9 cellular contexts compared by ENCODE assay signal in the genomic region with DNA sequence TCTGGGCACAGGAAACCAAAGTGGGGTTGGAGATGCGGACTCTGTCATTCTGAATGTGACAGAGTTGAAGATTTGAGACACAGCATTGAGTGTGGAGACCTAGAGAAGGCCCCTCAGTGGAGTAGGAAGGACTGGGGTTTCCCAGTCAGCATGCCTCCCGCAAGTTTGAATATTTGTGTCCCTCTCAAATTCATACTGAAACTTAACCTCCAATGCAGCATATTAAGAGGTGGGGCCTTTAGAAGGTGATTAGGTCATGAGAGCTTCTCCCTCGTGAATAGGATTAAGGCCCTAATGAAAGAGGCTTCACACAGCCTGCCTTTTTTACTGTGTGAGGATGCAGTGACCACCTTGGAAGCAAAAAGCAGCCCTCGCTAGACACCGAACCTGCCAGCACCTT. TPM values are rescaled to one million over a fixed set of nuclear protein-coding genes. Genes with fewer than 3 reads are reported as not detected.
DNase-seq lines count a peak whose midpoint lies in the region; ATAC-seq and TF ChIP-seq lines count a peak whose summit lies in the region.
"Had no signal": no experiment of that assay in that cellular context is flagged by ENCODE, and none has a peak within 500 bp of the region (broad histone marks: within the 10 kb centered on the region; RNA-seq: fewer than 3 reads in every experiment).

No MANE protein-coding gene starts in this region.

- peak; percentile 82 for DNase-seq in GM13976 (ENCODE audit: low spot score)
- no peak for DNase-seq in BE2C
- no peak for DNase-seq in Kasumi-1 (lab: John Stamatoyannopoulos, UW)
- no peak for DNase-seq in hepatic stellate cell (ENCODE audit: low spot score)
- DNase-seq: CD8-positive, alpha-beta memory T cell; NCI-H226; stimulated activated CD4-positive, alpha-beta T cell treated with anti-CD3 and anti-CD28 coated beads, Interleukin-2, amount 100 ng/mL, for 24 hours had no signal

- no peaks in the 10 kb centered on the region; the same call in 1 of the 2 replicates for H3K36me3 ChIP-seq in BE2C

- ATAC-seq in GM21360 (IDR thresholded peaks at IDR 0.05; ENCODE audit: unreplicated experiment) (peak; percentile 70), HG03432 (IDR thresholded peaks at IDR 0.05; ENCODE audit: unreplicated experiment) (peak; percentile 77)

- H3K4me1 ChIP-seq in BE2C, result no peaks in the 10 kb centered on the region

- no peak overlapping the region for H3K4me3 ChIP-seq in BE2C (ENCODE audit: low read depth, low read length)

- no peak for TF ChIP-seq CTCF in GM13976 (IDR thresholded peaks at IDR 0.05; ENCODE audit: borderline replicate concordance, control extremely low read depth, extremely low read depth, insufficient read depth, missing control alignments)
- TF ChIP-seq CTCF in BE2C (IDR thresholded peaks at IDR 0.05; ENCODE audit: low read depth, low read length), result no peak

- no peaks in the 10 kb centered on the region for H3K9me3 ChIP-seq in BE2C

- in situ Hi-C loops in GM13976 (cut with MboI; ENCODE audit: low sequenced_read_pairs, unreplicated experiment), result no loop called here

- no peaks in the 10 kb centered on the region for H3K27me3 ChIP-seq in BE2C

RNA-seq across cellular contexts. Expression of a gene that starts 8.0 kb away (rescaled TPM):
- 58.6 TPM for polyA plus RNA-seq in BE2C (2012; ENCODE audit: insufficient read depth, insufficient read length, low read depth)

RNA-seq across cellular contexts. Expression of a gene that starts 10.7 kb away (rescaled TPM):
- polyA plus RNA-seq in BE2C (2012; ENCODE audit: insufficient read depth, insufficient read length, low read depth), result 83.4 TPM

RNA-seq across cellular contexts. Expression of a gene that starts 21.3 kb away (rescaled TPM):
- 111 TPM for polyA plus RNA-seq in BE2C (2012; ENCODE audit: insufficient read depth, insufficient read length, low read depth)

RNA-seq across cellular contexts. Expression of a gene that starts 30.3 kb away (rescaled TPM):
- 25.5 TPM for polyA plus RNA-seq in BE2C (2012; ENCODE audit: insufficient read depth, insufficient read length, low read depth)

RNA-seq across cellular contexts. Expression of a gene that starts 40.1 kb away (rescaled TPM):
- 11.9 TPM for polyA plus RNA-seq in BE2C (2012; ENCODE audit: insufficient read depth, insufficient read length, low read depth)
